Comparison of ENCODE assay signal across 10 cellular contexts in the genomic region with DNA sequence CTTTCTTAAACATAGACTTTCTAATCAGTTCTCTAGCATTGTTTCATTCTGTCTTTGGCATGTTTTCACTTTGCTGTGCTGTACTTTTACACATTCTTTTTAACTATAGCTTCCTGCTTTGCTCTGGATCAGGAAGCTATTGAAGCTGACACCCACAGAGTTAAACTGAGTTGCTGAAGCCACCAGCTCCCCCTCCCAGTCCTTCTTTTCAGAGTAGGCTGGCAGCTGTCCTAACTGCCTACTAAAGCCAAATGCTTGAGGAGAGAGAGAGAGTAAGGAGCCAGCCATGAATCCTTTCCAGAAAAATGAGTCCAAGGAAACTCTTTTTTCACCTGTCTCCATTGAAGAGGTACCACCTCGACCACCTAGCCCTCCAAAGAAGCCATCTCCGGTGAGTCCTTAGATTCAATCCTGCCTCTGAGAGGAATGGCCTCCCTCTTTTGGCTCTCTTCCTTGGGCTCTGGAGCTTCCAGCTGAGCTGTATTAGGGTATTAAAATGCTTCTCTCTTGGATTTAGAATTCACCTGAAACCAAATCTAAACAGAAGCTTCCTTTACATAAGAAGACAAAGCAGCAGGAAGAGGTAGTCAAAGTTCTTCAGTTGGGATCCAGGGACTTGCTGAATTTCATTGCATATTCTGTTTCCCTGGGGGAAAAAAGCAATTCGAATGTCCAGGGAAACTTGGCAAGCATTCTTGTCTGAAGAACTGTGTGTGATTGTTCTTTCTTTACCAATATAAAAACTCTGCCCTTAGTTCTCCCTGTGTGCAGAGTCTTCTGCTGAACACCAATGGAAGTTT. TPM values are rescaled to one million over a fixed set of nuclear protein-coding genes. Genes with fewer than 3 reads are reported as not detected.
DNase-seq lines count a peak whose midpoint lies in the region; ATAC-seq and TF ChIP-seq lines count a peak whose summit lies in the region.
"Had no signal": no experiment of that assay in that cellular context is flagged by ENCODE, and none has a peak within 500 bp of the region (broad histone marks: within the 10 kb centered on the region; RNA-seq: fewer than 3 reads in every experiment).

Gene SLC15A2 (plus strand): TSS at position 211 of the 800 bp plus-strand sequence. CDS start 76 bp downstream, at position 287.

- H3K36me3 Mint-ChIP-seq in activated CD8-positive, alpha-beta T cell treated with anti-CD3 and anti-CD28 coated beads for 36 hours (ENCODE audit: low read depth): peaks cover 2% of the 10 kb centered on the region

- peak; percentile 24 for DNase-seq in choroid plexus epithelial cell (ENCODE audit: low read depth)
- peak; percentile 68 for DNase-seq in inferior parietal cortex (ENCODE audit: extremely low spot score)
- DNase-seq in retinal pigment epithelial cell (ENCODE audit: low read depth): peak; percentile 9
- no peak for DNase-seq in OCI-M1 (lab: John Stamatoyannopoulos, UW)
- DNase-seq in ecto neural progenitor cell (ENCODE audit: low spot score): no peak
- no peak for DNase-seq in activated CD8-positive, alpha-beta T cell treated with anti-CD3 and anti-CD28 coated beads for 36 hours
- DNase-seq: cortex of kidney had no signal

- H3K4me1 Mint-ChIP-seq in activated CD8-positive, alpha-beta T cell treated with anti-CD3 and anti-CD28 coated beads for 36 hours (ENCODE audit: low read depth): no peaks in the 10 kb centered on the region

- peak within 1 kb of the TSS; percentile 51 for H3K9ac ChIP-seq in HUES64 (ENCODE audit: low read depth, low read length)

- no peaks in the 10 kb centered on the region for H3K9me3 Mint-ChIP-seq in activated CD8-positive, alpha-beta T cell treated with anti-CD3 and anti-CD28 coated beads for 36 hours

- H3K27me3 Mint-ChIP-seq in activated CD8-positive, alpha-beta T cell treated with anti-CD3 and anti-CD28 coated beads for 36 hours: no peaks in the 10 kb centered on the region

- no peak within 1 kb of the TSS for H3K27ac Mint-ChIP-seq in activated CD8-positive, alpha-beta T cell treated with anti-CD3 and anti-CD28 coated beads for 36 hours

- H3K4me3 ChIP-seq in HUES64 (ENCODE audit: low read length): peak within 1 kb of the TSS; percentile 44
- no peak within 1 kb of the TSS for H3K4me3 ChIP-seq in choroid plexus epithelial cell (ENCODE audit: low read depth, low read length)
- no peak within 1 kb of the TSS for H3K4me3 ChIP-seq in retinal pigment epithelial cell (ENCODE audit: low read length)

- H3K27me3 ChIP-seq in HUES64 (ENCODE audit: insufficient read depth, low read length): no peaks in the 10 kb centered on the region

- TF ChIP-seq CTCF in choroid plexus epithelial cell (conservative IDR thresholded peaks at IDR 0.05; ENCODE audit: low read depth, low read length) (no peak), retinal pigment epithelial cell (conservative IDR thresholded peaks at IDR 0.05; ENCODE audit: low read depth, low read length) (no peak)
- no peak for TF ChIP-seq CTCF in activated CD8-positive, alpha-beta T cell treated with anti-CD3 and anti-CD28 coated beads for 36 hours (IDR thresholded peaks at IDR 0.05)

- H3K27ac ChIP-seq in HUES64 (ENCODE audit: low read depth, low read length): peak within 1 kb of the TSS; percentile 95

- no peaks in the 10 kb centered on the region for H3K9me3 ChIP-seq in HUES64 (ENCODE audit: insufficient read depth, low read depth, low read length)

- POLR2A ChIA-PET in activated CD8-positive, alpha-beta T cell treated with anti-CD3 and anti-CD28 coated beads for 36 hours (lab: Charles Lee): no interaction called here

- H3K36me3 ChIP-seq in HUES64 (ENCODE audit: insufficient read depth, low read length): no peaks in the 10 kb centered on the region

- CTCF ChIA-PET in activated CD8-positive, alpha-beta T cell treated with anti-CD3 and anti-CD28 coated beads for 36 hours (lab: Charles Lee): no interaction called here

- H3K4me1 ChIP-seq in HUES64 (ENCODE audit: insufficient read depth, low read length): peaks cover 34% of the 10 kb centered on the region

- intact Hi-C loops in activated CD8-positive, alpha-beta T cell treated with anti-CD3 and anti-CD28 coated beads for 36 hours (cut with micrococcal nuclease): no loop called here

- 14% methylated on average over 3 of the region's 3 CpGs for WGBS in HUES64

- no peak for ATAC-seq in GM18502 (IDR thresholded peaks at IDR 0.05; ENCODE audit: poor library complexity, unreplicated experiment)
- no peak for ATAC-seq in activated CD8-positive, alpha-beta T cell treated with anti-CD3 and anti-CD28 coated beads for 36 hours

- no peak within 1 kb of the TSS for H3K4me3 Mint-ChIP-seq in activated CD8-positive, alpha-beta T cell treated with anti-CD3 and anti-CD28 coated beads for 36 hours

RNA-seq across cellular contexts. Expression of gene SLC15A2, which starts in this region (rescaled TPM):
- polyA plus RNA-seq in HUES64 (2013, experiment 1 of 2): 2.0 TPM
- polyA plus RNA-seq in HUES64 (2013, experiment 2 of 2): 1.2 TPM
- total RNA-seq in activated CD8-positive, alpha-beta T cell treated with anti-CD3 and anti-CD28 coated beads for 36 hours: 1 to 10 TPM; 1.7 TPM
- total RNA-seq: HT1080 had no signal

Comparison
In these comparisons a context has a peak if more than half of its experiments do, and no peak if none do; other contexts are left out.
1. DNase-seq: peak in choroid plexus epithelial cell (single experiment), inferior parietal cortex (single experiment) and retinal pigment epithelial cell (single experiment); none in OCI-M1 (single experiment), ecto neural progenitor cell (single experiment) and activated CD8-positive, alpha-beta T cell treated with anti-CD3 and anti-CD28 coated beads for 36 hours (single experiment).